Comparison of ENCODE assay signal across 10 cellular contexts in genomic region chr1:94648225-94649007, GRCh38.
DNase-seq lines count a peak whose midpoint lies in the region; ATAC-seq, FAIRE-seq and TF ChIP-seq lines count a peak whose summit lies in the region.
"Had no signal": no experiment of that assay in that cellular context is flagged by ENCODE, and none has a peak within 500 bp of the region (broad histone marks: within the 10 kb centered on the region; RNA-seq: fewer than 3 reads in every experiment).

No MANE protein-coding gene starts in this region.

- no peaks in the 10 kb centered on the region for H3K36me3 ChIP-seq in osteoblast (ENCODE audit: insufficient read depth, low read length)

- DNase-seq in AG08395 (ENCODE audit: low spot score) (peak; percentile 94), RWPE1 (ENCODE audit: low spot score) (peak; percentile 91), fibroblast of peridontal ligament (ENCODE audit: extremely low read depth) (peak; percentile 85), osteoblast (ENCODE audit: insufficient read length, low spot score, missing footprints) (no peak), frontal cortex (ENCODE audit: low spot score in 2 of 2) (no peak), NCI-H2081 (lab: John Stamatoyannopoulos, UW) (no peak)
- DNase-seq in activated CD4-positive, alpha-beta T cell treated with anti-CD3 and anti-CD28 coated beads, Interleukin-2, amount 50 U/mL, for 4 hours: no peak
- DNase-seq: NCI-H1436 treated with DMSO at 0.1 percent for 48 hours had no signal

- no peak overlapping the region for H2AFZ ChIP-seq in osteoblast (ENCODE audit: low read length)

- H3K4me2 ChIP-seq in osteoblast (ENCODE audit: insufficient read depth, low read length): peak overlapping the region; percentile 9

- FAIRE-seq in frontal cortex (lab: Jason Lieb, UNC): no peak

- no peaks in the 10 kb centered on the region for H3K79me2 ChIP-seq in osteoblast (ENCODE audit: insufficient read depth, low read length)

- POLR2A ChIA-PET in RWPE1 (lab: Yijun Ruan, JAX; ENCODE audit: low non-redundant PET): no interaction called here

- CTCF ChIA-PET in RWPE1 (lab: Yijun Ruan, JAX): no interaction called here

- no peak for TF ChIP-seq CTCF in RWPE1 (conservative IDR thresholded peaks at IDR 0.05; ENCODE audit: low read depth)
- no peak for TF ChIP-seq CTCF in osteoblast (IDR thresholded peaks at IDR 0.05; ENCODE audit: extremely low read depth, low read depth, low read length)

- ATAC-seq in GM19455 (IDR thresholded peaks at IDR 0.05; ENCODE audit: unreplicated experiment): no peak

- no peaks in the 10 kb centered on the region for H3K9me3 ChIP-seq in osteoblast (ENCODE audit: low read depth, low read length)

- H3K4me1 ChIP-seq in osteoblast (ENCODE audit: insufficient read depth, low read length): peaks cover 19% of the 10 kb centered on the region

- H3K27ac ChIP-seq in RWPE1 (peak overlapping the region; percentile 86), osteoblast (ENCODE audit: low read depth, low read length) (peak overlapping the region; percentile 84)
- H3K27ac ChIP-seq: C4-2B had no signal

- peaks cover 3% of the 10 kb centered on the region for H3K27me3 ChIP-seq in osteoblast (ENCODE audit: insufficient read depth, low read length)

- H4K20me1 ChIP-seq in osteoblast (ENCODE audit: insufficient read depth, low read length): no peaks in the 10 kb centered on the region

- no peak overlapping the region for H3K4me3 ChIP-seq in osteoblast (ENCODE audit: insufficient read depth, low read length)

Comparison
In these comparisons a context has a peak if more than half of its experiments do, and no peak if none do; other contexts are left out.
1. DNase-seq: peak in AG08395 (single experiment), RWPE1 (single experiment) and fibroblast of peridontal ligament (single experiment); none in osteoblast (single experiment), frontal cortex (0 of 2), NCI-H2081 (0 of 2) and activated CD4-positive, alpha-beta T cell treated with anti-CD3 and anti-CD28 coated beads, Interleukin-2, amount 50 U/mL, for 4 hours (0 of 2).